Comparison of ENCODE assay signal across 20 cellular contexts in the genomic region with DNA sequence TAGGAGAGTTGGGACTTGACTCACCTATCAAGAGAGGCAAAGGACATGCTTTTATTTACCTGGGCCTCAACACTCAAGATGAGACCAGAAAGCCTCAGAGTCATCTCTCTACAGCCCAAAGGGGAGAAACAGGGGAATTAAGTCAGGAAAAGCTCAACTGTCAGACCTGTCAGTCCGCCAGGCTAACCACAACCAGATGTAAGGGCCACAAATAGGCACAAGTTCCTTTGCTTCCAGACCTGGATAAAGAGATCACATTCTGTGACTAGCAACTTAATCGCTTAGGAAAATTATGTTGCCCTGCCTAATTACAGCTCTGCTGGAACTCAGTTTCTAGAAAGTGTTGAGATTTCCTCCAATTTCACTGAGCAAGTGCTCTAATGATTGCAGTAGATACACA.
DNase-seq lines count a peak whose midpoint lies in the region; ATAC-seq and TF ChIP-seq lines count a peak whose summit lies in the region.
"Had no signal": no experiment of that assay in that cellular context is flagged by ENCODE, and none has a peak within 500 bp of the region (broad histone marks: within the 10 kb centered on the region; RNA-seq: fewer than 3 reads in every experiment).

No MANE protein-coding gene starts in this region.

- no peaks in the 10 kb centered on the region for H3K9me3 ChIP-seq in DND-41 (ENCODE audit: insufficient read depth, low read length, severe bottlenecking)
- H3K9me3 ChIP-seq in naive thymus-derived CD4-positive, alpha-beta T cell (ENCODE audit: control insufficient read depth in 2 of 3, low read length in 3 of 3) = no peaks in the 10 kb centered on the region
- no peaks in the 10 kb centered on the region for H3K9me3 ChIP-seq in SJCRH30 (replicated peaks)
- H3K9me3 ChIP-seq: colonic mucosa, mucosa of descending colon, transverse colon had no signal

- CTCF ChIA-PET in naive thymus-derived CD4-positive, alpha-beta T cell (lab: Charles Lee) = no interaction called here

- H3K27ac ChIP-seq in DND-41 (ENCODE audit: low read length) (peak overlapping the region; percentile 22; the same call in 1 of the 2 replicates), SJCRH30 (no peak overlapping the region)
- H3K27ac ChIP-seq in naive thymus-derived CD4-positive, alpha-beta T cell (ENCODE audit: low read depth, low read length) = peak overlapping the region; percentile 6
- H3K27ac ChIP-seq: colonic mucosa, KMS-11, transverse colon had no signal

- H3K9me3 Mint-ChIP-seq in CD14-positive monocyte = no peaks in the 10 kb centered on the region
- H3K9me3 Mint-ChIP-seq in activated T-helper 1 cell treated with anti-CD3 and anti-CD28 coated beads, Interleukin-12 subunit alpha, Interleukin-12 subunit beta, Interleukin-2, Interleukin-4 antibody, amounts not matched to agents 30 ng/mL and 10 ng/mL and 1 ng/mL, durations not matched to agents 14 hours and 24 hours and 36 hours = no peaks in the 10 kb centered on the region
- H3K9me3 Mint-ChIP-seq in naive thymus-derived CD4-positive, alpha-beta T cell = peaks cover 0 to 4% (median 0%) of the 10 kb centered on the region in 11 donors

- TF ChIP-seq CTCF in CD14-positive monocyte (IDR thresholded peaks at IDR 0.05) = no peak
- no peak for TF ChIP-seq CTCF in DND-41 (IDR thresholded peaks at IDR 0.05; ENCODE audit: borderline replicate concordance, extremely low read depth, low read length, poor library complexity, severe bottlenecking)

- ATAC-seq in DND-41 (ENCODE audit: insufficient read depth, low read depth) = no peak
- no peak for ATAC-seq in naive thymus-derived CD4-positive, alpha-beta T cell
- ATAC-seq: left colon, mucosa of descending colon had no signal

- H3K27me3 Mint-ChIP-seq in CD14-positive monocyte (ENCODE audit: low read depth in 3 of 3) = no peaks in the 10 kb centered on the region
- no peaks in the 10 kb centered on the region for H3K27me3 Mint-ChIP-seq in activated T-helper 1 cell treated with anti-CD3 and anti-CD28 coated beads, Interleukin-12 subunit alpha, Interleukin-12 subunit beta, Interleukin-2, Interleukin-4 antibody, amounts not matched to agents 30 ng/mL and 10 ng/mL and 1 ng/mL, durations not matched to agents 14 hours and 24 hours and 36 hours (ENCODE audit: insufficient read depth)
- no peaks in the 10 kb centered on the region for H3K27me3 Mint-ChIP-seq in naive thymus-derived CD4-positive, alpha-beta T cell

- no peaks in the 10 kb centered on the region for H4K20me1 ChIP-seq in DND-41 (ENCODE audit: insufficient read depth, low read length)

- no peak overlapping the region for H3K4me2 ChIP-seq in DND-41 (ENCODE audit: insufficient read depth, low read length)
- H3K4me2 ChIP-seq: KMS-11 had no signal

- H3K9ac ChIP-seq in DND-41 (ENCODE audit: low read depth, low read length) = no peak overlapping the region
- H3K9ac ChIP-seq: KMS-11 had no signal

- H3K4me1 ChIP-seq in DND-41 (ENCODE audit: insufficient read depth, low read length) = peaks cover 30% of the 10 kb centered on the region
- H3K4me1 ChIP-seq in naive thymus-derived CD4-positive, alpha-beta T cell (ENCODE audit: control insufficient read depth in 2 of 2, insufficient read depth in 2 of 2, low read length in 2 of 2) = peaks cover 73 to 80% of the 10 kb centered on the region in 2 donors
- H3K4me1 ChIP-seq in SJCRH30 = no peaks in the 10 kb centered on the region
- H3K4me1 ChIP-seq: colonic mucosa had no signal

- POLR2A ChIA-PET in naive thymus-derived CD4-positive, alpha-beta T cell (lab: Charles Lee) = interaction anchor here (0.6 to 1.8 kb wide), 7 partner anchors 10 to 67 kb away, joined by 3 to 10 read pairs (median 3); partner anchors contain the start of gene ANKRD44

- H3K79me2 ChIP-seq in DND-41 (ENCODE audit: insufficient read depth, low read length) = peaks cover 27% of the 10 kb centered on the region

- H2AFZ ChIP-seq in DND-41 (ENCODE audit: low read depth, low read length) = no peak overlapping the region

- H3K36me3 ChIP-seq in DND-41 (ENCODE audit: insufficient read depth, low read length) = no peaks in the 10 kb centered on the region
- no peaks in the 10 kb centered on the region for H3K36me3 ChIP-seq in naive thymus-derived CD4-positive, alpha-beta T cell (ENCODE audit: control insufficient read depth in 2 of 3, insufficient read depth in 3 of 3, low read length in 3 of 3)
- H3K36me3 ChIP-seq in SJCRH30 = no peaks in the 10 kb centered on the region
- H3K36me3 ChIP-seq: colonic mucosa, transverse colon had no signal

- no peaks in the 10 kb centered on the region for H3K27me3 ChIP-seq in DND-41 (ENCODE audit: insufficient read depth, low read length, poor library complexity)
- H3K27me3 ChIP-seq in naive thymus-derived CD4-positive, alpha-beta T cell (ENCODE audit: control insufficient read depth in 2 of 2, insufficient read depth in 2 of 2, low read length in 2 of 2) = no peaks in the 10 kb centered on the region
- H3K27me3 ChIP-seq in SJCRH30 = no peaks in the 10 kb centered on the region
- H3K27me3 ChIP-seq: colonic mucosa, transverse colon had no signal

- H3K4me1 Mint-ChIP-seq in CD14-positive monocyte = peaks cover 64% of the 10 kb centered on the region
- peaks cover 76% of the 10 kb centered on the region for H3K4me1 Mint-ChIP-seq in activated T-helper 1 cell treated with anti-CD3 and anti-CD28 coated beads, Interleukin-12 subunit alpha, Interleukin-12 subunit beta, Interleukin-2, Interleukin-4 antibody, amounts not matched to agents 30 ng/mL and 10 ng/mL and 1 ng/mL, durations not matched to agents 14 hours and 24 hours and 36 hours (ENCODE audit: low read depth)
- H3K4me1 Mint-ChIP-seq in naive thymus-derived CD4-positive, alpha-beta T cell = peaks cover 54 to 95% (median 86%) of the 10 kb centered on the region in 7 donors

- intact Hi-C loops in CD14-positive monocyte (cut with micrococcal nuclease) = no loop called here
- intact Hi-C loops in activated T-helper 1 cell treated with anti-CD3 and anti-CD28 coated beads, Interleukin-12 subunit alpha, Interleukin-12 subunit beta, Interleukin-2, Interleukin-4 antibody, amounts not matched to agents 30 ng/mL and 10 ng/mL and 1 ng/mL, durations not matched to agents 14 hours and 24 hours and 36 hours (cut with micrococcal nuclease) = no loop called here
- intact Hi-C loops in naive thymus-derived CD4-positive, alpha-beta T cell (cut with micrococcal nuclease) = no loop called here

- H3K4me3 ChIP-seq in DND-41 (ENCODE audit: low read depth in 1 of 2, low read length in 2 of 2) (no peak overlapping the region), SJCRH30 (no peak overlapping the region)
- H3K4me3 ChIP-seq in naive thymus-derived CD4-positive, alpha-beta T cell (ENCODE audit: low read length) = peak overlapping the region; percentile 11
- H3K4me3 ChIP-seq: colonic mucosa, mucosa of descending colon, skin epidermis, transverse colon had no signal

- H3K36me3 Mint-ChIP-seq in CD14-positive monocyte = peaks cover 13 to 15% of the 10 kb centered on the region in 2 donors
- H3K36me3 Mint-ChIP-seq in activated T-helper 1 cell treated with anti-CD3 and anti-CD28 coated beads, Interleukin-12 subunit alpha, Interleukin-12 subunit beta, Interleukin-2, Interleukin-4 antibody, amounts not matched to agents 30 ng/mL and 10 ng/mL and 1 ng/mL, durations not matched to agents 14 hours and 24 hours and 36 hours (ENCODE audit: low read depth) = peaks cover 20% of the 10 kb centered on the region
- peaks cover 7 to 45% (median 17%) of the 10 kb centered on the region in 5 donors for H3K36me3 Mint-ChIP-seq in naive thymus-derived CD4-positive, alpha-beta T cell

- no peak for DNase-seq in CD14-positive monocyte (ENCODE audit: low spot score)
- DNase-seq in DND-41 = no peak
- no peak for DNase-seq in activated T-helper 1 cell treated with anti-CD3 and anti-CD28 coated beads, Interleukin-12 subunit alpha, Interleukin-12 subunit beta, Interleukin-2, Interleukin-4 antibody, amounts not matched to agents 30 ng/mL and 10 ng/mL and 1 ng/mL, durations not matched to agents 14 hours and 24 hours and 36 hours (ENCODE audit: low spot score)
- DNase-seq in naive thymus-derived CD4-positive, alpha-beta T cell = no peak
- DNase-seq in NCI-H2107 treated with DMSO at 0.1 percent for 48 hours (lab: John Stamatoyannopoulos, UW; ENCODE audit: unreplicated experiment) = no peak
- DNase-seq in SJCRH30 = no peak
- DNase-seq in DMS79 treated with DMSO at 0.1 percent for 48 hours (lab: John Stamatoyannopoulos, UW) = no peak
- DNase-seq: activated CD4-positive, alpha-beta T cell treated with anti-CD3 and anti-CD28 coated beads, Interleukin-2, amount 50 U/mL, for 48 hours; activated effector memory CD4-positive, alpha-beta T cell treated with anti-CD3 and anti-CD28 coated beads, Interleukin-2, amount 50 U/mL, for 16 hours; C1 segment of cervical spinal cord; colonic mucosa; DMS79; left colon; mucosa of descending colon; NCI-H1048; NCI-H526; SIG-M5; transverse colon had no signal

- peak overlapping the region; percentile 19 to 92 (median 82) for H3K27ac Mint-ChIP-seq in CD14-positive monocyte
- H3K27ac Mint-ChIP-seq in activated T-helper 1 cell treated with anti-CD3 and anti-CD28 coated beads, Interleukin-12 subunit alpha, Interleukin-12 subunit beta, Interleukin-2, Interleukin-4 antibody, amounts not matched to agents 30 ng/mL and 10 ng/mL and 1 ng/mL, durations not matched to agents 14 hours and 24 hours and 36 hours = peak overlapping the region; percentile 56
- peak overlapping the region; percentile 20 to 93 (median 68) for H3K27ac Mint-ChIP-seq in naive thymus-derived CD4-positive, alpha-beta T cell

- H3K4me3 Mint-ChIP-seq in CD14-positive monocyte = no peak overlapping the region
- no peak overlapping the region for H3K4me3 Mint-ChIP-seq in activated T-helper 1 cell treated with anti-CD3 and anti-CD28 coated beads, Interleukin-12 subunit alpha, Interleukin-12 subunit beta, Interleukin-2, Interleukin-4 antibody, amounts not matched to agents 30 ng/mL and 10 ng/mL and 1 ng/mL, durations not matched to agents 14 hours and 24 hours and 36 hours
- H3K4me3 Mint-ChIP-seq in naive thymus-derived CD4-positive, alpha-beta T cell = peak overlapping the region in 7 of 10 donors; percentile 19 to 65 (median 48)

Comparison
In these comparisons a context has a peak if more than half of its experiments do, and no peak if none do; other contexts are left out.
1. H3K4me3 Mint-ChIP-seq: peak in naive thymus-derived CD4-positive, alpha-beta T cell (7 of 10); none in CD14-positive monocyte (0 of 2) and activated T-helper 1 cell treated with anti-CD3 and anti-CD28 coated beads, Interleukin-12 subunit alpha, Interleukin-12 subunit beta, Interleukin-2, Interleukin-4 antibody, amounts not matched to agents 30 ng/mL and 10 ng/mL and 1 ng/mL, durations not matched to agents 14 hours and 24 hours and 36 hours (single experiment).
2. Peak in every context shown above with its lines, with median percentiles within 50 percentile points of each other: H3K27ac Mint-ChIP-seq.